8 cellular contexts compared by ENCODE assay signal in the genomic region with DNA sequence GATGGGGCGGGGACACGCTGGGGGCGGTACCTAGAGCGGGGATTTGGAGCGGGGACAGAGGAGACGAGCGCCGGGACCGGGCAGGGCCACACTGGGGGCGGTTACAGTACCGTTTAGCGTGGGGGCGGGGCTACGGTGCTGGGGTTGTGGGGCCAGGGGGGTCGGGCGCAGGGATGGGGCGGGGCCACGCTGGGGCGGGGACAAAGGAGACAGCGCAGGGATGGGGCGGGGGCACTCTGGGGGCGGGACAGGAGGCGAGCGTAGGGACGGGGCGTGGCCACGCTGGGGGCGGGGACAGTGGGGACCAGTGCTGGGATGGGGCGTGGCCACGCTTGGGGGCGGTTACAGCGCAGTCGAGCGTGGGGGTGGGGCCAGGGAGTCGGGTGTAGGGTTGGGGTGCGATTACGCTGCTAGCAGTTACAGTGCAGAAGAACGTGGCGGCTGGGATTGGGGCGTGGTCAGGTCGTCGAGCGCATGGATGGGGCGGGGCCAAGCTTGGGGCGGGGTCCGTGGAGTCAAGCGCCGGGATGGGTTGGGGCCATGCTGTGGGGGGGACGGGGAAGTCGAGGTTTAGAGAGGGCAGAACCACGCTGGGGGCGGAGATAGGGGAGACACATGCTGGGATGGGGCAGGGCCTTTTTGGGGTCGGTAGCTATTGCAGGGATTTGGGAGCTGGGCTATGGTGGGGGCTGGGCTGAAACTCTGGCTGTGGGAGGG. TPM values are rescaled to one million over a fixed set of nuclear protein-coding genes. Genes with fewer than 3 reads are reported as not detected.
DNase-seq lines count a peak whose midpoint lies in the region; ATAC-seq, FAIRE-seq and TF ChIP-seq lines count a peak whose summit lies in the region.

No MANE protein-coding gene starts in this region.

- no peaks in the 10 kb centered on the region for H4K20me1 ChIP-seq in mammary epithelial cell (ENCODE audit: insufficient read depth, low read length)

- dilution Hi-C loops in mammary epithelial cell (cut with HindIII; ENCODE audit: low sequenced_read_pairs), result no loop called here

- no peaks in the 10 kb centered on the region for H3K9me3 Mint-ChIP-seq in immature natural killer cell

- H3K9me3 ChIP-seq in mammary epithelial cell (replicated peaks; ENCODE audit: insufficient read depth, low read length), result no peaks in the 10 kb centered on the region
- H3K9me3 ChIP-seq in small intestine (ENCODE audit: control insufficient read depth, low read depth), result no peaks in the 10 kb centered on the region

- peaks cover 17 to 18% of the 10 kb centered on the region in 2 donors for H3K4me1 Mint-ChIP-seq in immature natural killer cell

- peaks cover 8% of the 10 kb centered on the region for H3K4me1 ChIP-seq in mammary epithelial cell (ENCODE audit: insufficient read depth, low read length)
- H3K4me1 ChIP-seq in small intestine (ENCODE audit: control insufficient read depth in 2 of 2, insufficient read depth in 1 of 2, low read depth in 1 of 2, low read length in 1 of 2), result no peaks in the 10 kb centered on the region

- peak; percentile 46 for ATAC-seq in GM18907 (IDR thresholded peaks at IDR 0.05; ENCODE audit: unreplicated experiment)
- ATAC-seq in HG03196 (IDR thresholded peaks at IDR 0.05; ENCODE audit: unreplicated experiment), result peak; percentile 45

- FAIRE-seq in A204.1 (lab: Jason Lieb, UNC), result peak; percentile 63
- no peak for FAIRE-seq in small intestine (lab: Jason Lieb, UNC)

- H3K4me3 Mint-ChIP-seq in immature natural killer cell, result peak overlapping the region; percentile 79 to 95 (median 92)

- intact Hi-C loops in mammary epithelial cell (cut with micrococcal nuclease), result loop anchor here (1.0 kb wide), 1 partner anchor 87 kb away; no protein-coding TSS in a partner anchor

- peak overlapping the region; percentile 78 for H3K9ac ChIP-seq in mammary epithelial cell (ENCODE audit: insufficient read depth, low read length)

- CTCF ChIA-PET in mammary epithelial cell (lab: Charles Lee; ENCODE audit: low non-redundant PET), result interaction anchor here (0.6 kb wide), 1 partner anchor 124 kb away, joined by 4 read pairs; no protein-coding TSS in a partner anchor

- no peak for TF ChIP-seq CTCF in WI38 (IDR thresholded peaks at IDR 0.05; ENCODE audit: low read depth, low read length)
- no peak for TF ChIP-seq CTCF in mammary epithelial cell (conservative IDR thresholded peaks at IDR 0.05 in 1 of 2, IDR thresholded peaks at IDR 0.05 in 1 of 2; ENCODE audit: extremely low read depth in 1 of 2, insufficient read depth in 1 of 2, low read depth in 1 of 2, low read length in 2 of 2)

- H3K36me3 ChIP-seq in mammary epithelial cell (ENCODE audit: insufficient read depth, low read length), result peaks cover 2% of the 10 kb centered on the region
- peaks cover 2 to 5% of the 10 kb centered on the region in 2 donors for H3K36me3 ChIP-seq in small intestine (ENCODE audit: control insufficient read depth in 2 of 2, insufficient read depth in 2 of 2, low read length in 2 of 2)

- peak overlapping the region; percentile 75 for H3K4me3 ChIP-seq in WI38 (ENCODE audit: low read depth, low read length)
- H3K4me3 ChIP-seq in mammary epithelial cell (replicated peaks in 1 of 3; ENCODE audit: insufficient read depth in 1 of 3, low read depth in 2 of 3, low read length in 3 of 3), result peak overlapping the region; percentile 85 to 95 (median 93)
- H3K4me3 ChIP-seq in small intestine (ENCODE audit: low read depth in 1 of 2, low read length in 2 of 2), result peak overlapping the region; percentile 48 to 83

- H3K4me2 ChIP-seq in mammary epithelial cell (ENCODE audit: insufficient read depth, low read depth, low read length), result peak overlapping the region; percentile 93

- peaks cover 3 to 6% (median 5%) of the 10 kb centered on the region in 3 donors for H3K27me3 Mint-ChIP-seq in immature natural killer cell (ENCODE audit: low read depth in 3 of 3)

- H3K27me3 ChIP-seq in mammary epithelial cell (ENCODE audit: insufficient read depth, low read length), result no peaks in the 10 kb centered on the region
- no peaks in the 10 kb centered on the region for H3K27me3 ChIP-seq in small intestine (ENCODE audit: control insufficient read depth in 2 of 2, insufficient read depth in 2 of 2, low read length in 2 of 2)

- H3K79me2 ChIP-seq in mammary epithelial cell (ENCODE audit: insufficient read depth, low read length), result no peaks in the 10 kb centered on the region

- peaks cover 0 to 8% (median under 1%) of the 10 kb centered on the region in 3 donors for H3K36me3 Mint-ChIP-seq in immature natural killer cell

- in situ Hi-C loops in mammary epithelial cell (cut with MboI; ENCODE audit: low sequenced_read_pairs in 2 of 2), result no loop called here

- H3K27ac ChIP-seq in mammary epithelial cell (ENCODE audit: insufficient read depth, low read depth, low read length) (peak overlapping the region; percentile 35), small intestine (ENCODE audit: low read depth in 1 of 2, low read length in 1 of 2) (peak overlapping the region; percentile 97 to 98)

- WGBS in mammary epithelial cell (ENCODE audit: low coverage, missing lambda C conversion rate), result 0% methylated on average over 5 of the region's 53 CpGs
- 1 to 2% (median 1%) methylated on average over 37 to 53 of the region's 53 CpGs for WGBS in small intestine, 3 donors

- H3K27ac Mint-ChIP-seq in immature natural killer cell, result peak overlapping the region; percentile 83 to 96 (median 92)

- DNase-seq in NCI-H2227 treated with DMSO at 0.1 percent for 48 hours (lab: John Stamatoyannopoulos, UW) (peak; percentile 95), mammary epithelial cell (peak; percentile 92), immature natural killer cell (peak; percentile 93 to 96 (median 95)), small intestine (peak; percentile 98)

- H2AFZ ChIP-seq in mammary epithelial cell (ENCODE audit: low read depth, low read length), result peak overlapping the region; percentile 99

- BruUV-seq in mammary epithelial cell (replicated peaks; lab: Mats Ljungman, UMichigan), result no TSS peak

RNA-seq across cellular contexts. Expression of a gene that starts 0.7 kb away (rescaled TPM):
- 10 to 100 TPM; 33.8 to 38.6 TPM for total RNA-seq in mammary epithelial cell
- polyA plus RNA-seq in mammary epithelial cell (15.9 TPM), immature natural killer cell (10 to 100 TPM; 47.6 to 96.4 (median 51.4) TPM), small intestine (100 to 1,000 TPM; 104 to 238 (median 224) TPM)
- 4.3 TPM for polyA minus RNA-seq in mammary epithelial cell

RNA-seq across cellular contexts. Expression of a gene that starts 2.5 kb away (rescaled TPM):
- under 1 TPM; 0.67 to 0.96 TPM for total RNA-seq in mammary epithelial cell
- polyA plus RNA-seq in mammary epithelial cell (0.31 TPM), immature natural killer cell (under 1 TPM; 0.28 to 0.73 (median 0.65) TPM), small intestine (1 to 10 TPM; 1.1 to 1.3 (median 1.1) TPM)
- 2.3 TPM for polyA minus RNA-seq in mammary epithelial cell

RNA-seq across cellular contexts. Expression of a gene that starts 11.9 kb away (rescaled TPM):
- total RNA-seq in mammary epithelial cell, result 100 to 1,000 TPM in 1 of 2 donors, 10 to 100 TPM in 1; 35.0 to 100 TPM
- polyA plus RNA-seq in mammary epithelial cell (86.3 TPM), immature natural killer cell (100 to 1,000 TPM; 102 to 184 (median 119) TPM), small intestine (100 to 1,000 TPM; 101 to 129 (median 102) TPM)
- 33.9 TPM for polyA minus RNA-seq in mammary epithelial cell

RNA-seq across cellular contexts. Expression of a gene that starts 19.7 kb away (rescaled TPM):
- total RNA-seq in mammary epithelial cell, result 10 to 100 TPM; 32.7 to 64.8 TPM
- polyA plus RNA-seq in mammary epithelial cell (56.1 TPM), immature natural killer cell (10 to 100 TPM; 11.0 to 29.8 (median 11.5) TPM), small intestine (10 to 100 TPM; 63.2 to 65.9 (median 63.5) TPM)
- polyA minus RNA-seq in mammary epithelial cell, result 26.9 TPM

RNA-seq across cellular contexts. Expression of a gene that starts 39.8 kb away (rescaled TPM):
- not detected for total RNA-seq in mammary epithelial cell
- not detected for polyA plus RNA-seq in mammary epithelial cell
- polyA minus RNA-seq in mammary epithelial cell, result not detected
- polyA plus RNA-seq in immature natural killer cell, result under 1 TPM in 2 of 3 donors, not detected in 1; 0.54 to 0.63 TPM
- under 1 TPM in 1 of 3 donors, not detected in 2; 0.06 TPM for polyA plus RNA-seq in small intestine

Comparison
In these comparisons a context has a peak if more than half of its experiments do, and no peak if none do; other contexts are left out.
1. Peak in every context shown above with its lines: DNase-seq, ATAC-seq, H3K4me3 ChIP-seq and H3K27ac ChIP-seq.